Comparison of ENCODE assay signal across 1 cellular context in the genomic region with DNA sequence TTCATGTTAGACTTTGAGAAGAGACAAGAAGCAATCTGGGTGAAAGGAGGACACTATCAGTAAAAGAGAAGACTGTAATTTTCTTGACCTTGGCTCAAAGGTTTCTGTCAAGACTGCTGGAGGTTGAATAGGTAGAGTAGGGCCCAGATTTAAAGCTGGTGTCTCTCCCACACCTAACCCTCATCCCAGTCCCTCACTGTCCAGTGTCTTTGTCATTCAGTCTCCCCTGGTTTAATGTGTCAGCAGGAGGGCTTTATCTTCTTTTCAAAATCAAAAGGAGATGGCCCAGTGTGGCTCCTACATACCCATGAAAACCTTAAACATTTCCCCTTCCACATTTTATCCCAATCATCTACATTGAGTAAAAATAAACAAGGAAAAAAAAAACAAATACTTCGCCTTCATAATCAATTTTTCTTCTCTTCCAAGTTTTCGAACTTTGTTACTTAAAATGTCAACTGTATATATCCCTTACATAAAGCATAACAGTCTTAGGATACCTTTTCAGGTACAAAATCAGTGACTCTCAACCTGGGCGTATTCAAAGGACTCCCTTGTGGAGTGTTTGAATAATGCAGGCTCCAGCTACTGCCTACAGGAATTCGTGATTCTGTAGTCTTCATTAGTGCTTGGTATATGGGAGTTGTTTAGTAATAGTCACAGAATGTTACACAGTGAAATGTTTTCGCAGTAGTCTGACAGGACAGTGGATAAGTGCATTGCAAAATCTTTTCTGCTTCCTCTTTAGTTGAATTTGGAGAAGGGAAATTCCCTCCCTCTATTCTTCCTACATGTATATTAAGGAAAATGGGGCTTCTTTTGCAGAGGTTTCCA.
TF ChIP-seq lines count a peak whose summit lies in the region.

No MANE protein-coding gene starts in this region.

TF ChIP-seq in HepG2, 621 proteins besides CTCF, POLR2A, EP300 and RAD21 (continued from another document):
- TF ChIP-seq, protein P1, sequence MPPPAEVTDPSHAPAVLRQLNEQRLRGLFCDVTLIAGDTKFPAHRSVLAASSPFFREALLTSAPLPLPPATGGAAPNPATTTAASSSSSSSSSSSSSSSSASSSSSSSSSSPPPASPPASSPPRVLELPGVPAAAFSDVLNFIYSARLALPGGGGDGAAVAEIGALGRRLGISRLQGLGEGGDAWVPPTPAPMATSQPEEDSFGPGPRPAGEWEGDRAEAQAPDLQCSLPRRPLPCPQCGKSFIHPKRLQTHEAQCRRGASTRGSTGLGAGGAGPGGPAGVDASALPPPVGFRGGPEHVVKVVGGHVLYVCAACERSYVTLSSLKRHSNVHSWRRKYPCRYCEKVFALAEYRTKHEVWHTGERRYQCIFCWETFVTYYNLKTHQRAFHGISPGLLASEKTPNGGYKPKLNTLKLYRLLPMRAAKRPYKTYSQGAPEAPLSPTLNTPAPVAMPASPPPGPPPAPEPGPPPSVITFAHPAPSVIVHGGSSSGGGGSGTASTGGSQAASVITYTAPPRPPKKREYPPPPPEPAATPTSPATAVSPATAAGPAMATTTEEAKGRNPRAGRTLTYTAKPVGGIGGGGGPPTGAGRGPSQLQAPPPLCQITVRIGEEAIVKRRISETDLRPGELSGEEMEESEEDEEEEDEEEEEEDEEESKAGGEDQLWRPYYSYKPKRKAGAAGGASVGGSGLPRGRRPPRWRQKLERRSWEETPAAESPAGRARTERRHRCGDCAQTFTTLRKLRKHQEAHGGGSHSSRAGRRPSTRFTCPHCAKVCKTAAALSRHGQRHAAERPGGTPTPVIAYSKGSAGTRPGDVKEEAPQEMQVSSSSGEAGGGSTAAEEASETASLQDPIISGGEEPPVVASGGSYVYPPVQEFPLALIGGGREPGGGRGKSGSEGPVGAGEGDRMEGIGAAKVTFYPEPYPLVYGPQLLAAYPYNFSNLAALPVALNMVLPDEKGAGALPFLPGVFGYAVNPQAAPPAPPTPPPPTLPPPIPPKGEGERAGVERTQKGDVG (CRISPR knock-in tag; IDR thresholded peaks at IDR 0.05; ENCODE audit: borderline replicate concordance) = no peak
- no peak for TF ChIP-seq GLI4 (CRISPR knock-in tag; IDR thresholded peaks at IDR 0.05; ENCODE audit: borderline replicate concordance)
- TF ChIP-seq, protein P2, sequence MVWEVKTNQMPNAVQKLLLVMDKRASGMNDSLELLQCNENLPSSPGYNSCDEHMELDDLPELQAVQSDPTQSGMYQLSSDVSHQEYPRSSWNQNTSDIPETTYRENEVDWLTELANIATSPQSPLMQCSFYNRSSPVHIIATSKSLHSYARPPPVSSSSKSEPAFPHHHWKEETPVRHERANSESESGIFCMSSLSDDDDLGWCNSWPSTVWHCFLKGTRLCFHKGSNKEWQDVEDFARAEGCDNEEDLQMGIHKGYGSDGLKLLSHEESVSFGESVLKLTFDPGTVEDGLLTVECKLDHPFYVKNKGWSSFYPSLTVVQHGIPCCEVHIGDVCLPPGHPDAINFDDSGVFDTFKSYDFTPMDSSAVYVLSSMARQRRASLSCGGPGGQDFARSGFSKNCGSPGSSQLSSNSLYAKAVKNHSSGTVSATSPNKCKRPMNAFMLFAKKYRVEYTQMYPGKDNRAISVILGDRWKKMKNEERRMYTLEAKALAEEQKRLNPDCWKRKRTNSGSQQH (CRISPR knock-in tag; IDR thresholded peaks at IDR 0.05; ENCODE audit: low read depth) = no peak
- no peak for TF ChIP-seq ZSCAN21 (CRISPR knock-in tag; IDR thresholded peaks at IDR 0.05; ENCODE audit: borderline replicate concordance)
TF ChIP-seq in HepG2: peak in this region for 0.
